Comparison of ENCODE assay signal across 8 cellular contexts in genomic region chr17:731644-731942, GRCh38. TPM values are rescaled to one million over a fixed set of nuclear protein-coding genes. Genes with fewer than 3 reads are reported as not detected.
A peak's percentile ranks its signal among the peaks of the same experiment; 100 is the strongest.
DNase-seq lines count a peak whose midpoint lies in the region; ATAC-seq and TF ChIP-seq lines count a peak whose summit lies in the region.
"Not testable (repeated sequence)": the region's sequence is repeated elsewhere in the genome, so short reads cannot be mapped to it uniquely, and the experiment has no call there.

No MANE protein-coding gene starts in this region.

- not testable (repeated sequence) for H3K9me3 Mint-ChIP-seq in activated CD8-positive, alpha-beta T cell treated with anti-CD3 and anti-CD28 coated beads for 36 hours

- H3K4me1 ChIP-seq in ACC112 (ENCODE audit: control insufficient read depth, insufficient read depth, low read length, unreplicated experiment); MM.1S (ENCODE audit: low read length): not testable (repeated sequence)
- H3K4me1 ChIP-seq in heart left ventricle (peaks cover 0 to 24% (median 10%) of the 10 kb centered on the region in 12 donors), mucosa of stomach (ENCODE audit: control insufficient read depth, insufficient read depth, low read length) (peaks cover 28% of the 10 kb centered on the region)

- not testable (repeated sequence) for TF ChIP-seq CTCF in MM.1S (IDR thresholded peaks at IDR 0.05; ENCODE audit: low read length); activated CD8-positive, alpha-beta T cell treated with anti-CD3 and anti-CD28 coated beads for 36 hours (IDR thresholded peaks at IDR 0.05); heart left ventricle (IDR thresholded peaks at IDR 0.05)

- H3K36me3 ChIP-seq in ACC112 (ENCODE audit: insufficient read depth, low read length) (peaks cover 20% of the 10 kb centered on the region), heart left ventricle (peaks cover 0 to 12% (median 0%) of the 10 kb centered on the region in 9 donors)
- H3K36me3 ChIP-seq in MM.1S (replicated peaks; ENCODE audit: insufficient read depth, low read length); mucosa of stomach (ENCODE audit: control insufficient read depth, insufficient read depth, low read length): not testable (repeated sequence)

- POLR2A ChIA-PET in activated CD8-positive, alpha-beta T cell treated with anti-CD3 and anti-CD28 coated beads for 36 hours (lab: Charles Lee): not testable (repeated sequence)

- TF ChIP-seq POLR2A in heart left ventricle (IDR thresholded peaks at IDR 0.05): not testable (repeated sequence)

- peaks cover 28% of the 10 kb centered on the region for H3K36me3 Mint-ChIP-seq in activated CD8-positive, alpha-beta T cell treated with anti-CD3 and anti-CD28 coated beads for 36 hours (ENCODE audit: low read depth)

- H4K20me1 ChIP-seq in MM.1S (ENCODE audit: insufficient read depth, low read length): not testable (repeated sequence)

- not testable (repeated sequence) for H3K27me3 Mint-ChIP-seq in activated CD8-positive, alpha-beta T cell treated with anti-CD3 and anti-CD28 coated beads for 36 hours

- H3K9ac ChIP-seq in MM.1S (ENCODE audit: low read length): not testable (repeated sequence)
- H3K9ac ChIP-seq in mucosa of stomach (ENCODE audit: low read length): peak overlapping the region; percentile 82

- H3K4me3 ChIP-seq in ACC112 (ENCODE audit: low read depth, low read length): peak overlapping the region; percentile 73
- H3K4me3 ChIP-seq in MM.1S (ENCODE audit: low read length): peak overlapping the region; percentile 61
- H3K4me3 ChIP-seq in heart left ventricle: peak overlapping the region; percentile 36 to 98 (median 73)
- H3K4me3 ChIP-seq in mucosa of stomach (ENCODE audit: low read length): peak overlapping the region; percentile 1
- peak overlapping the region; percentile 64 to 89 (median 74) for H3K4me3 ChIP-seq in skin epidermis

- peak; percentile 11 for ATAC-seq in GM21515 (IDR thresholded peaks at IDR 0.05; ENCODE audit: unreplicated experiment)
- ATAC-seq in activated CD8-positive, alpha-beta T cell treated with anti-CD3 and anti-CD28 coated beads for 36 hours: peak; percentile 20
- peak in 1 of 4 donors; percentile 16 for ATAC-seq in heart left ventricle

- H3K27ac Mint-ChIP-seq in activated CD8-positive, alpha-beta T cell treated with anti-CD3 and anti-CD28 coated beads for 36 hours: peak overlapping the region; percentile 61

- not testable (repeated sequence) for H3K9me2 ChIP-seq in MM.1S (replicated peaks; ENCODE audit: insufficient read depth, low read length)

- peak overlapping the region; percentile 75 for H3K4me3 Mint-ChIP-seq in activated CD8-positive, alpha-beta T cell treated with anti-CD3 and anti-CD28 coated beads for 36 hours

- DNase-seq in MM.1S, heart left ventricle: not testable (repeated sequence)
- peak; percentile 39 for DNase-seq in activated CD8-positive, alpha-beta T cell treated with anti-CD3 and anti-CD28 coated beads for 36 hours
- peak; percentile 32 for DNase-seq in cerebellum (ENCODE audit: low spot score)

- not testable (repeated sequence) for H3K27ac ChIP-seq in ACC112 (ENCODE audit: low read depth, low read length); MM.1S (ENCODE audit: low read length)
- H3K27ac ChIP-seq in heart left ventricle: peak overlapping the region in 11 of 12 donors; percentile 64 to 80 (median 74)
- H3K27ac ChIP-seq in skin epidermis: peak overlapping the region in 20 of 21 experiments; percentile 68 to 96 (median 88)

- peaks cover 17% of the 10 kb centered on the region for H3K4me1 Mint-ChIP-seq in activated CD8-positive, alpha-beta T cell treated with anti-CD3 and anti-CD28 coated beads for 36 hours (ENCODE audit: low read depth)

- not testable (repeated sequence) for H3K27me3 ChIP-seq in ACC112 (ENCODE audit: insufficient read depth, low read length); mucosa of stomach (ENCODE audit: control insufficient read depth, insufficient read depth, low read length)
- H3K27me3 ChIP-seq in MM.1S (replicated peaks; ENCODE audit: insufficient read depth, low read length): peaks cover 11% of the 10 kb centered on the region
- peaks cover 0 to 17% (median 0%) of the 10 kb centered on the region in 9 donors for H3K27me3 ChIP-seq in heart left ventricle

- H3K4me2 ChIP-seq in MM.1S (ENCODE audit: low read depth, low read length): peak overlapping the region; percentile 72

- 17 to 33% (median 22%) methylated on average over 14 to 16 of the region's 16 CpGs for WGBS in heart left ventricle, 4 donors

- H2AFZ ChIP-seq in ACC112 (ENCODE audit: low read length, unreplicated experiment) (peak overlapping the region; percentile 93), MM.1S (ENCODE audit: low read length) (peak overlapping the region; percentile 65)

- peaks cover 37% of the 10 kb centered on the region for H3K79me2 ChIP-seq in ACC112 (ENCODE audit: control insufficient read depth, insufficient read depth, low read length, unreplicated experiment)
- not testable (repeated sequence) for H3K79me2 ChIP-seq in MM.1S (ENCODE audit: low read length)

- H3K9me3 ChIP-seq in MM.1S (replicated peaks; ENCODE audit: insufficient read depth, low read length); heart left ventricle; mucosa of stomach (ENCODE audit: control insufficient read depth, low read length): not testable (repeated sequence)

- H3F3A ChIP-seq in MM.1S (ENCODE audit: insufficient read depth, low read length): not testable (repeated sequence)

- CTCF ChIA-PET in activated CD8-positive, alpha-beta T cell treated with anti-CD3 and anti-CD28 coated beads for 36 hours (lab: Charles Lee): interaction anchor here (0.8 to 1.2 kb wide), 3 partner anchors 13 to 249 kb away, joined by 3 to 4 read pairs (median 3); partner anchors contain the start of gene VPS53

- intact Hi-C loops in activated CD8-positive, alpha-beta T cell treated with anti-CD3 and anti-CD28 coated beads for 36 hours (cut with micrococcal nuclease); heart left ventricle (cut with DNase I): not testable (repeated sequence)

RNA-seq across cellular contexts. Expression of gene TLCD3A, which starts 0.8 kb away (rescaled TPM):
- total RNA-seq in activated CD8-positive, alpha-beta T cell treated with anti-CD3 and anti-CD28 coated beads for 36 hours: 10 to 100 TPM; 30.9 to 34.4 TPM
- total RNA-seq in cerebellum (16.2 TPM), heart left ventricle (1 to 10 TPM; 1.5 to 4.7 (median 2.9) TPM)
- polyA plus RNA-seq in heart left ventricle: 1 to 10 TPM in 1 of 2 donors, under 1 TPM in 1; 0.76 to 3.3 TPM

RNA-seq across cellular contexts. Expression of gene VPS53, which starts 17.0 kb away (rescaled TPM):
- 10 to 100 TPM; 55.7 to 61.6 TPM for total RNA-seq in activated CD8-positive, alpha-beta T cell treated with anti-CD3 and anti-CD28 coated beads for 36 hours
- total RNA-seq in cerebellum (29.3 TPM), heart left ventricle (10 to 100 TPM; 11.0 to 50.5 (median 40.2) TPM)
- 10 to 100 TPM in 1 of 2 donors, 1 to 10 TPM in 1; 7.8 to 14.7 TPM for polyA plus RNA-seq in heart left ventricle

RNA-seq across cellular contexts. Expression of gene GEMIN4, which starts 20.5 kb away (rescaled TPM):
- 10 to 100 TPM; 52.8 to 55.8 TPM for total RNA-seq in activated CD8-positive, alpha-beta T cell treated with anti-CD3 and anti-CD28 coated beads for 36 hours
- 10.5 TPM for total RNA-seq in cerebellum
- 10 to 100 TPM in 5 of 9 donors, 1 to 10 TPM in 4; 8.7 to 20.8 (median 10.7) TPM for total RNA-seq in heart left ventricle
- 1 to 10 TPM; 3.2 to 9.0 TPM for polyA plus RNA-seq in heart left ventricle

RNA-seq across cellular contexts. Expression of gene GLOD4, which starts 50.5 kb away (rescaled TPM):
- total RNA-seq in activated CD8-positive, alpha-beta T cell treated with anti-CD3 and anti-CD28 coated beads for 36 hours: 10 to 100 TPM; 47.3 to 55.2 TPM
- total RNA-seq in cerebellum (38.2 TPM), heart left ventricle (10 to 100 TPM; 21.7 to 39.7 (median 26.8) TPM)
- polyA plus RNA-seq in heart left ventricle: 10 to 100 TPM; 14.0 to 20.4 TPM

RNA-seq across cellular contexts. Expression of gene MRM3, which starts 50.6 kb away (rescaled TPM):
- total RNA-seq in activated CD8-positive, alpha-beta T cell treated with anti-CD3 and anti-CD28 coated beads for 36 hours: 10 to 100 TPM; 35.5 to 36.2 TPM
- 14.2 TPM for total RNA-seq in cerebellum
- total RNA-seq in heart left ventricle: 10 to 100 TPM; 14.8 to 35.4 (median 18.3) TPM
- 10 to 100 TPM; 17.9 to 27.1 TPM for polyA plus RNA-seq in heart left ventricle

Comparison
In these comparisons a context has a peak if more than half of its experiments do, and no peak if none do; other contexts are left out.
1. H3K4me3 ChIP-seq: peak in every context shown above with its lines; median percentile 74 in skin epidermis; 73 in ACC112; 73 in heart left ventricle; 61 in MM.1S; 1 in mucosa of stomach.